8 cellular contexts compared by ENCODE assay signal in the genomic region with DNA sequence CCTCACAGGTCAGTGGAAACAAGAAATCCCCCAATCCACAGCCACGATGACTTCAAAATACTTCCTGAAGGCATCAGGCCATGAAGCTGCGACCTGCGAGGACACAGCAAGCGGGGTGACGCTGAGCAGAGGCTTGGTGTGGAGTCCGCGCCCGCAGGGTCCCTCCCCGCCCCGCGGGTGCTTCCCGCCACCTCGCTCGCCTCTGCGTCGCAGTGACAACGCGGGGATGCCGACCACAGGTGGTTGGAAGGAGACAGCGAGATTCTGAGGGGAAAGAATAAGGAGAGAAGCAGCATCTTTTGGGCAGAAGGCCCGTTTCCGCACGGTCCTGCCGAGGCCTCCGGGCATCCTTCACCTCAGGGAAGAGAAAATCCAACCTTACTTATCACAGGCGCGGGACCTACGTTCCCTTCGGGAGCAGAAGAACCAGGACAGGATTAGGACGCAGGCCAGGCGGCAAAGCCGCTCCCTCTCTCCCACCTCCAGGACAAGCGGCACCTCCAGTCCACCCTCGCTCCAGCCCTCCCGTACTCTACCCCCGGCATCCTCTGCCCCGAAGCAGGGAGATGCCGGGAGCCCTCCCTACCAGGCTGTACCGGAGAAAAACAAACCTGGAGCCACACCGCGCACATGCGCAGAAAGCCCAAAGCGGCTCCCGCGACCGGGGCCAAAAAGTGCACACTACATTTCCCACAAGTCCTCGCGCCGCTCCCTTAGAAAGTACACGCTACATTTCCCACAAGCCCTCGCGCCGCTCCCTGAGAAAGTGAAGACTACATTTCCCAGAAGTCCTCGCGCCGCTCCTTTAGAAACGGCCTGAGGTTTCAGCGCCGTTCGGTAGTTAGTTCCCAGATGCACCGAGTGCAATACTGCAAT.
A peak's percentile ranks its signal among the peaks of the same experiment; 100 is the strongest.
DNase-seq lines count a peak whose midpoint lies in the region; ATAC-seq and TF ChIP-seq lines count a peak whose summit lies in the region.

No MANE protein-coding gene starts in this region.

- peak overlapping the region; percentile 78 for H3K27ac ChIP-seq in CD4-positive, CD25-positive, alpha-beta regulatory T cell (ENCODE audit: insufficient read depth, low read length, poor library complexity, severe bottlenecking)
- peak overlapping the region in 56 of 59 donors; percentile 38 to 92 (median 78) for H3K27ac ChIP-seq in dorsolateral prefrontal cortex
- H3K27ac ChIP-seq in liver (ENCODE audit: low read depth in 1 of 2, low read length in 2 of 2), result peak overlapping the region in 1 of 2 donors; percentile 22

- H3K27me3 Mint-ChIP-seq in CD4-positive, CD25-positive, alpha-beta regulatory T cell, result peaks cover 6% of the 10 kb centered on the region
- no peaks in the 10 kb centered on the region for H3K27me3 Mint-ChIP-seq in activated CD4-positive, alpha-beta memory T cell treated with anti-CD3 and anti-CD28 coated beads for 36 hours

- peaks cover 31% of the 10 kb centered on the region for H3K36me3 Mint-ChIP-seq in CD4-positive, CD25-positive, alpha-beta regulatory T cell
- H3K36me3 Mint-ChIP-seq in activated CD4-positive, alpha-beta memory T cell treated with anti-CD3 and anti-CD28 coated beads for 36 hours, result peaks cover 33% of the 10 kb centered on the region

- H3K27me3 ChIP-seq in CD4-positive, CD25-positive, alpha-beta regulatory T cell (ENCODE audit: control insufficient read depth, insufficient read depth, low read length), result no peaks in the 10 kb centered on the region
- no peaks in the 10 kb centered on the region for H3K27me3 ChIP-seq in dorsolateral prefrontal cortex
- no peaks in the 10 kb centered on the region for H3K27me3 ChIP-seq in liver (ENCODE audit: control insufficient read depth in 4 of 4, insufficient read depth in 4 of 4, low read length in 3 of 4)

- TF ChIP-seq CTCF in dorsolateral prefrontal cortex (IDR thresholded peaks at IDR 0.05 in 54 of 56, conservative IDR thresholded peaks at IDR 0.05 in 2 of 56; ENCODE audit: low read depth in 1 of 56, partially characterized antibody in 56 of 56), result peak in 35 of 56 donors; percentile 15 to 55 (median 33)
- no peak for TF ChIP-seq CTCF in liver (IDR thresholded peaks at IDR 0.05; ENCODE audit: low read depth, low read length, missing input control)

- H3K9me3 Mint-ChIP-seq in CD4-positive, CD25-positive, alpha-beta regulatory T cell, result peaks cover 0 to 5% (median 4%) of the 10 kb centered on the region in 7 donors
- peaks cover 4% of the 10 kb centered on the region for H3K9me3 Mint-ChIP-seq in activated CD4-positive, alpha-beta memory T cell treated with anti-CD3 and anti-CD28 coated beads for 36 hours

- ATAC-seq in CD4-positive, CD25-positive, alpha-beta regulatory T cell (ENCODE audit: low read depth in 2 of 2), result peak; percentile 98
- ATAC-seq in GM19452 (IDR thresholded peaks at IDR 0.05; ENCODE audit: unreplicated experiment), result peak; percentile 88
- peak; percentile 94 for ATAC-seq in HG03575 (IDR thresholded peaks at IDR 0.05; ENCODE audit: extremely low read depth, insufficient number of reproducible peaks, low FRiP score, unreplicated experiment)

- peak; percentile 91 to 98 (median 92) for DNase-seq in CD4-positive, CD25-positive, alpha-beta regulatory T cell
- DNase-seq in NCI-H82 (lab: John Stamatoyannopoulos, UW) (peak; percentile 98), dorsolateral prefrontal cortex (peak; percentile 93 to 98 (median 96))
- peak; percentile 97 for DNase-seq in activated CD4-positive, alpha-beta memory T cell treated with anti-CD3 and anti-CD28 coated beads for 36 hours
- peak; percentile 95 for DNase-seq in stimulated activated CD4-positive, alpha-beta T cell treated with anti-CD3 and anti-CD28 coated beads, Interleukin-4, amount 100 ng/mL, for 1 hour

- under 1% methylated on average over 61 of the region's 61 CpGs for WGBS in liver

- peak; percentile 52 to 57 for TF ChIP-seq RAD21 in liver (IDR thresholded peaks at IDR 0.05)

- intact Hi-C loops in activated CD4-positive, alpha-beta memory T cell treated with anti-CD3 and anti-CD28 coated beads for 36 hours (cut with micrococcal nuclease), result loop anchor here (1.0 to 5.0 kb wide), 5 partner anchors 86 to 1096 kb away; a partner anchor contains a TSS
- intact Hi-C loops in dorsolateral prefrontal cortex (cut with DNase I), result loop anchor here (2.0 to 10.0 kb wide), 6 partner anchors 86 to 1095 kb away; a partner anchor contains a TSS

- H3K9me3 ChIP-seq in CD4-positive, CD25-positive, alpha-beta regulatory T cell (ENCODE audit: control insufficient read depth in 2 of 2, low read length in 2 of 2), result peaks cover 0 to 3% of the 10 kb centered on the region in 2 experiments
- H3K9me3 ChIP-seq in liver (ENCODE audit: control insufficient read depth in 4 of 4, low read length in 3 of 4), result no peaks in the 10 kb centered on the region

- CTCF ChIA-PET in activated CD4-positive, alpha-beta memory T cell treated with anti-CD3 and anti-CD28 coated beads for 36 hours (lab: Charles Lee), result no interaction called here

- H3K27ac Mint-ChIP-seq in CD4-positive, CD25-positive, alpha-beta regulatory T cell, result peak overlapping the region; percentile 96 to 99 (median 99)
- peak overlapping the region; percentile 87 for H3K27ac Mint-ChIP-seq in activated CD4-positive, alpha-beta memory T cell treated with anti-CD3 and anti-CD28 coated beads for 36 hours

- POLR2A ChIA-PET in activated CD4-positive, alpha-beta memory T cell treated with anti-CD3 and anti-CD28 coated beads for 36 hours (lab: Charles Lee), result interaction anchor here (0.7 kb wide), 1 partner anchor 1017 kb away, joined by 3 read pairs; no protein-coding TSS in a partner anchor

- peaks cover 28 to 54% (median 36%) of the 10 kb centered on the region in 4 donors for H3K4me1 Mint-ChIP-seq in CD4-positive, CD25-positive, alpha-beta regulatory T cell
- H3K4me1 Mint-ChIP-seq in activated CD4-positive, alpha-beta memory T cell treated with anti-CD3 and anti-CD28 coated beads for 36 hours (ENCODE audit: low read depth), result peaks cover 38% of the 10 kb centered on the region

- peak overlapping the region; percentile 88 for H3K4me3 ChIP-seq in CD4-positive, CD25-positive, alpha-beta regulatory T cell (ENCODE audit: low read depth, low read length)
- H3K4me3 ChIP-seq in dorsolateral prefrontal cortex (peak overlapping the region; percentile 58 to 98 (median 88)), liver (ENCODE audit: low read depth in 1 of 3, low read length in 3 of 3) (peak overlapping the region; percentile 67 to 90 (median 89))

- peaks cover 27% of the 10 kb centered on the region for H3K4me1 ChIP-seq in CD4-positive, CD25-positive, alpha-beta regulatory T cell (ENCODE audit: control insufficient read depth, insufficient read depth, low read length, poor library complexity, severe bottlenecking)
- H3K4me1 ChIP-seq in liver (ENCODE audit: control insufficient read depth in 4 of 4, insufficient read depth in 4 of 4, low read length in 3 of 4), result peaks cover 0 to 15% (median 11%) of the 10 kb centered on the region in 4 donors

- peaks cover 17% of the 10 kb centered on the region for H3K36me3 ChIP-seq in CD4-positive, CD25-positive, alpha-beta regulatory T cell (ENCODE audit: control insufficient read depth, insufficient read depth, low read length)
- H3K36me3 ChIP-seq in liver (ENCODE audit: control insufficient read depth in 4 of 4, insufficient read depth in 3 of 4, low read depth in 1 of 4, low read length in 3 of 4), result peaks cover 0 to under 1% (median 0%) of the 10 kb centered on the region in 4 donors

- H3K9ac ChIP-seq in liver (ENCODE audit: low read depth in 1 of 2, low read length in 2 of 2), result peak overlapping the region; percentile 50 to 89

- H3K4me3 Mint-ChIP-seq in CD4-positive, CD25-positive, alpha-beta regulatory T cell, result peak overlapping the region; percentile 87 to 100 (median 96)
- H3K4me3 Mint-ChIP-seq in activated CD4-positive, alpha-beta memory T cell treated with anti-CD3 and anti-CD28 coated beads for 36 hours, result peak overlapping the region; percentile 95

TF ChIP-seq in liver, 16 proteins besides CTCF, POLR2A, EP300 and RAD21 (continues in another document):
- TF ChIP-seq GABPA (IDR thresholded peaks at IDR 0.05 in 1 of 2, conservative IDR thresholded peaks at IDR 0.05 in 1 of 2) (peak in 1 of 2 donors; percentile 84), JUND (IDR thresholded peaks at IDR 0.05) (peak in 1 of 2 donors; percentile 42), FOXA2 (IDR thresholded peaks at IDR 0.05) (peak; percentile 4), SP1 (IDR thresholded peaks at IDR 0.05) (peak; percentile 57), FOXA1 (IDR thresholded peaks at IDR 0.05) (no peak), EGR1 (IDR thresholded peaks at IDR 0.05; ENCODE audit: low read depth in 2 of 2) (peak in 1 of 2 donors; percentile 27)
- TF ChIP-seq, protein P1, sequence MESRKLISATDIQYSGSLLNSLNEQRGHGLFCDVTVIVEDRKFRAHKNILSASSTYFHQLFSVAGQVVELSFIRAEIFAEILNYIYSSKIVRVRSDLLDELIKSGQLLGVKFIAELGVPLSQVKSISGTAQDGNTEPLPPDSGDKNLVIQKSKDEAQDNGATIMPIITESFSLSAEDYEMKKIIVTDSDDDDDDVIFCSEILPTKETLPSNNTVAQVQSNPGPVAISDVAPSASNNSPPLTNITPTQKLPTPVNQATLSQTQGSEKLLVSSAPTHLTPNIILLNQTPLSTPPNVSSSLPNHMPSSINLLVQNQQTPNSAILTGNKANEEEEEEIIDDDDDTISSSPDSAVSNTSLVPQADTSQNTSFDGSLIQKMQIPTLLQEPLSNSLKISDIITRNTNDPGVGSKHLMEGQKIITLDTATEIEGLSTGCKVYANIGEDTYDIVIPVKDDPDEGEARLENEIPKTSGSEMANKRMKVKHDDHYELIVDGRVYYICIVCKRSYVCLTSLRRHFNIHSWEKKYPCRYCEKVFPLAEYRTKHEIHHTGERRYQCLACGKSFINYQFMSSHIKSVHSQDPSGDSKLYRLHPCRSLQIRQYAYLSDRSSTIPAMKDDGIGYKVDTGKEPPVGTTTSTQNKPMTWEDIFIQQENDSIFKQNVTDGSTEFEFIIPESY (IDR thresholded peaks at IDR 0.05), result peak; percentile 89
- TF ChIP-seq, protein P2, sequence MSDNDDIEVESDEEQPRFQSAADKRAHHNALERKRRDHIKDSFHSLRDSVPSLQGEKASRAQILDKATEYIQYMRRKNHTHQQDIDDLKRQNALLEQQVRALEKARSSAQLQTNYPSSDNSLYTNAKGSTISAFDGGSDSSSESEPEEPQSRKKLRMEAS (IDR thresholded peaks at IDR 0.05), result peak; percentile 80
